8 cellular contexts compared by ENCODE assay signal in the genomic region with DNA sequence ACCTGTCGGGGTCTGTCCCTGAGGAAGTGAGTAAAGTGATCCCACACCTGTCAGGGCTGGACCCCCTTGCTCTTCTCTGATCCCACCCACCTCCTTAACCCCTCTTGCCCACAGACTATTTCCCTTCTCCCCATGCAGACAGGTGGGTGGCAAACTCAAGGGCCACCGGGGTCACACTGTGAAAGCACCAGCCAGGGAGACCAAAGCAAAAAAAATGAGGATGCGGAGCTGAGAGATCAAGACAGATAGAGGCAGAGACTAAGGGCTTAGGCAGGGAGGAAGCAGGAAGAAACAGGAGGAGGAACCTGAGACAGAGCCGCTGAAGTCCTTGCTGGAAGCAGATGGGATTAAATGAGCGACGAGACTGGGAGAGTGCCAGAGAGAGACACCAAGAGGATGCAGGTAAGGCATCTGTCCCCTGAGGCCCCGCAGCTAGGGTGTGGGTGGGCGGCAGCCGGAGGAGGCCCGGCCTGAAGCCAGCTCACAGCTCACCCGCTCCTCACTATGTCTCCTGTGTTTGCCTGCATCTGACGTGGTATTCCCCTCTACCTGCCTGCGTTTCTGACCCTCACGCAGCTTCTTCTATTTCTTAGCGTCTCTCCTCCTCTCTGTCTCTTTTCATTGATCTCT. TPM values are rescaled to one million over a fixed set of nuclear protein-coding genes. Genes with fewer than 3 reads are reported as not detected.
DNase-seq lines count a peak whose midpoint lies in the region; ATAC-seq, FAIRE-seq and TF ChIP-seq lines count a peak whose summit lies in the region.

No MANE protein-coding gene starts in this region.

- H3K4me3 ChIP-seq in RWPE2 (ENCODE audit: severe bottlenecking) (peak overlapping the region; percentile 44), fibroblast of mammary gland (ENCODE audit: control insufficient read depth, low read depth, low read length) (peak overlapping the region; percentile 40), smooth muscle cell (peak overlapping the region; percentile 59)

- H3K4me2 ChIP-seq in smooth muscle cell: peak overlapping the region; percentile 88

- no peaks in the 10 kb centered on the region for H3K79me2 ChIP-seq in smooth muscle cell (ENCODE audit: low read depth)

- H3K27me3 ChIP-seq in RWPE2 (ENCODE audit: insufficient read depth, poor library complexity, severe bottlenecking) (no peaks in the 10 kb centered on the region), smooth muscle cell (ENCODE audit: low read depth) (no peaks in the 10 kb centered on the region)

- DNase-seq in GM18507 (ENCODE audit: extremely low spot score, insufficient read length, low read depth): no peak
- no peak for DNase-seq in RWPE2 (ENCODE audit: low spot score)
- DNase-seq in fibroblast of mammary gland (ENCODE audit: low read depth): no peak
- no peak for DNase-seq in smooth muscle cell (lab: John Stamatoyannopoulos, UW; ENCODE audit: unreplicated experiment)
- no peak for DNase-seq in LoVo (ENCODE audit: low spot score)
- DNase-seq in HuH-7.5 (ENCODE audit: low spot score): no peak

- no peaks in the 10 kb centered on the region for H4K20me1 ChIP-seq in smooth muscle cell (ENCODE audit: low read depth)

- H3K9ac ChIP-seq in smooth muscle cell (ENCODE audit: low read depth): no peak overlapping the region

- H3K4me1 ChIP-seq in RWPE2 (ENCODE audit: insufficient read depth, poor library complexity, severe bottlenecking) (no peaks in the 10 kb centered on the region), smooth muscle cell (ENCODE audit: low read depth) (no peaks in the 10 kb centered on the region)

- H2AFZ ChIP-seq in smooth muscle cell (ENCODE audit: low read depth): peak overlapping the region; percentile 69

- no peaks in the 10 kb centered on the region for H3F3A ChIP-seq in smooth muscle cell (ENCODE audit: low read depth)

- no peak; the same call in 2 of the 3 replicates for ATAC-seq in RWPE2 (ENCODE audit: low read depth)
- ATAC-seq in GM18498 (IDR thresholded peaks at IDR 0.05; ENCODE audit: unreplicated experiment): no peak
- no peak for ATAC-seq in GM21528 (IDR thresholded peaks at IDR 0.05; ENCODE audit: low FRiP score, unreplicated experiment)

- H3K36me3 ChIP-seq in RWPE2 (ENCODE audit: low read depth) (peaks cover 12% of the 10 kb centered on the region; the same call in 1 of the 2 replicates), smooth muscle cell (ENCODE audit: low read depth) (no peaks in the 10 kb centered on the region)

- 63% methylated on average over 10 of the region's 15 CpGs for WGBS in smooth muscle cell (ENCODE audit: low lambda C conversion rate)

- H3K9me3 ChIP-seq in RWPE2 (ENCODE audit: severe bottlenecking) (no peaks in the 10 kb centered on the region), smooth muscle cell (replicated peaks; ENCODE audit: low read depth) (no peaks in the 10 kb centered on the region)

- FAIRE-seq in GM18507 (lab: Jason Lieb, UNC): peak; percentile 56

- TF ChIP-seq CTCF in RWPE2 (IDR thresholded peaks at IDR 0.05; ENCODE audit: poor library complexity, severe bottlenecking) (no peak), fibroblast of mammary gland (conservative IDR thresholded peaks at IDR 0.05; ENCODE audit: control insufficient read depth, insufficient read depth, low read depth, low read length) (no peak), smooth muscle cell (IDR thresholded peaks at IDR 0.05; ENCODE audit: borderline replicate concordance, insufficient read depth, poor library complexity, severe bottlenecking) (no peak)

- H3K27ac ChIP-seq in RWPE2 (ENCODE audit: poor library complexity, severe bottlenecking) (peak overlapping the region; percentile 52), smooth muscle cell (ENCODE audit: low read depth) (no peak overlapping the region)

RNA-seq across cellular contexts. Expression of a gene that starts 7.2 kb away (rescaled TPM):
- total RNA-seq in smooth muscle cell: 68.6 and 78.8 TPM in 2 replicates
- polyA plus RNA-seq in smooth muscle cell: 134 and 141 TPM in 2 replicates

RNA-seq across cellular contexts. Expression of a gene that starts 7.3 kb away (rescaled TPM):
- 17.0 and 20.6 TPM in 2 replicates for total RNA-seq in smooth muscle cell
- polyA plus RNA-seq in smooth muscle cell: 46.7 and 48.2 TPM in 2 replicates

RNA-seq across cellular contexts. Expression of a gene that starts 21.0 kb away (rescaled TPM):
- total RNA-seq in smooth muscle cell: 72.0 and 73.3 TPM in 2 replicates
- polyA plus RNA-seq in smooth muscle cell: 98.2 and 99.9 TPM in 2 replicates

RNA-seq across cellular contexts. Expression of a gene that starts 28.4 kb away (rescaled TPM):
- 7.6 and 9.4 TPM in 2 replicates for total RNA-seq in smooth muscle cell
- polyA plus RNA-seq in smooth muscle cell: 7.4 and 8.7 TPM in 2 replicates

RNA-seq across cellular contexts. Expression of a gene that starts 55.0 kb away (rescaled TPM):
- total RNA-seq in smooth muscle cell: 7.8 and 11.6 TPM in 2 replicates
- 14.4 and 51.9 TPM in 2 replicates for polyA plus RNA-seq in smooth muscle cell
